In the genomic region with DNA sequence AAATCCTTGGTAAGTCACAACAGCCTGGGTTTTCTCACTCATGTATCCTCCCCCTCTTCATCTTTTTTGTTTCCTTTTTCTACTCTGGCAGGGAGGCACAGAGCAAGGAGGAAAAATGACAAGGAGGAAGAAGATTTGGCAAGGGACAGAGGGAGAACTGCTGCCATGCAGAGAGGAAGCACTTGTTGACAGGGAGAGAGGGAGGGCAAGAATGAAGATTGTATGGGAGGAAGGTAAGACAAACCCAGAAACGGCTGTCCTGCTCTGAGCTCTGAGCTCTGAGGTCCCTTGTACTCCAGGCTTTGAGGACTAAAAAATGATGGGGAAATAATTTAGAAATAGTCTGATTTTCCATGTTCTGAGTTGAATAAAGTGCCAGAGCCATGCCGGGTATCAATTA, we compare ENCODE assay signal across 13 cellular contexts.
DNase-seq lines count a peak whose midpoint lies in the region; ATAC-seq and TF ChIP-seq lines count a peak whose summit lies in the region.
"Had no signal": no experiment of that assay in that cellular context is flagged by ENCODE, and none has a peak within 500 bp of the region (broad histone marks: within the 10 kb centered on the region; RNA-seq: fewer than 3 reads in every experiment).

No MANE protein-coding gene starts in this region.

- peaks cover 5% of the 10 kb centered on the region for H3K4me1 ChIP-seq in neural progenitor cell

- H3K9ac ChIP-seq in neural progenitor cell: no peak overlapping the region

- DNase-seq in SKM-1 treated with dmso at 0.1 percent for 144 hours (lab: John Stamatoyannopoulos, UW; ENCODE audit: unreplicated experiment) (peak; percentile 8), SKM-1 (lab: John Stamatoyannopoulos, UW; ENCODE audit: unreplicated experiment) (no peak), KBM-7 (peak; percentile 2), neural progenitor cell (ENCODE audit: low spot score) (no peak), GM13977 (ENCODE audit: low spot score) (no peak), epidermal melanocyte (ENCODE audit: insufficient read length, low spot score) (no peak)
- DNase-seq: DMS 273 treated with DMSO at 0.1 percent for 48 hours; effector CD4-positive, alpha-beta T cell; foreskin melanocyte; nephron progenitor cell had no signal

- H3K9me3 ChIP-seq in neural progenitor cell (ENCODE audit: low read depth): no peaks in the 10 kb centered on the region
- H3K9me3 ChIP-seq: tibial nerve had no signal

- H3K4me3 ChIP-seq in neural progenitor cell: no peak overlapping the region
- H3K4me3 ChIP-seq: tibial nerve had no signal

- H2AFZ ChIP-seq in neural progenitor cell (replicated peaks): peak overlapping the region; percentile 97

- ATAC-seq in HG02623 (IDR thresholded peaks at IDR 0.05; ENCODE audit: unreplicated experiment) (peak; percentile 32), GM19035 (IDR thresholded peaks at IDR 0.05; ENCODE audit: unreplicated experiment) (no peak)

- H3F3A ChIP-seq in neural progenitor cell (ENCODE audit: low read depth): no peaks in the 10 kb centered on the region

- H3K79me2 ChIP-seq in neural progenitor cell (ENCODE audit: low read depth): no peaks in the 10 kb centered on the region

- no peaks in the 10 kb centered on the region for H3K27me3 ChIP-seq in neural progenitor cell
- H3K27me3 ChIP-seq: tibial nerve had no signal

- no peaks in the 10 kb centered on the region for H3K36me3 ChIP-seq in neural progenitor cell
- H3K36me3 ChIP-seq: tibial nerve had no signal

- no peak overlapping the region for H3K4me3 Mint-ChIP-seq in neural progenitor cell
- H3K4me3 Mint-ChIP-seq: nephron progenitor cell had no signal

- no peaks in the 10 kb centered on the region for H3K9me3 Mint-ChIP-seq in neural progenitor cell
- H3K9me3 Mint-ChIP-seq: nephron progenitor cell had no signal

- H3K4me1 Mint-ChIP-seq in neural progenitor cell: peaks cover 26% of the 10 kb centered on the region
- H3K4me1 Mint-ChIP-seq: nephron progenitor cell had no signal

- no peaks in the 10 kb centered on the region for H4K20me1 ChIP-seq in neural progenitor cell (ENCODE audit: low read depth)

- H3K27ac Mint-ChIP-seq in neural progenitor cell: no peak overlapping the region
- H3K27ac Mint-ChIP-seq: nephron progenitor cell had no signal

- H3K4me2 ChIP-seq in neural progenitor cell: no peak overlapping the region

- TF ChIP-seq CTCF in neural progenitor cell (IDR thresholded peaks at IDR 0.05): no peak
- TF ChIP-seq CTCF in GM13977 (IDR thresholded peaks at IDR 0.05; ENCODE audit: extremely low read depth, insufficient read depth, missing control alignments): no peak

- no peaks in the 10 kb centered on the region for H3K27me3 Mint-ChIP-seq in neural progenitor cell (ENCODE audit: insufficient read depth, low read depth)

- no peaks in the 10 kb centered on the region for H3K36me3 Mint-ChIP-seq in neural progenitor cell

- in situ Hi-C loops in KBM-7 (cut with MboI; ENCODE audit: low pct_unique_long_range_greater_than_20kb, low sequenced_read_pairs): no loop called here
- in situ Hi-C loops in GM13977 (cut with MboI; ENCODE audit: low pct_unique_long_range_greater_than_20kb, low sequenced_read_pairs, unreplicated experiment): no loop called here

- no peak overlapping the region for H3K27ac ChIP-seq in neural progenitor cell
- H3K27ac ChIP-seq: tibial nerve had no signal

Comparison
In these comparisons a context has a peak if more than half of its experiments do, and no peak if none do; other contexts are left out.
1. DNase-seq: peak in SKM-1 treated with dmso at 0.1 percent for 144 hours (single experiment) and KBM-7 (single experiment); none in SKM-1 (single experiment), neural progenitor cell (single experiment), GM13977 (single experiment) and epidermal melanocyte (single experiment).